23 cellular contexts compared by ENCODE assay signal in the genomic region with DNA sequence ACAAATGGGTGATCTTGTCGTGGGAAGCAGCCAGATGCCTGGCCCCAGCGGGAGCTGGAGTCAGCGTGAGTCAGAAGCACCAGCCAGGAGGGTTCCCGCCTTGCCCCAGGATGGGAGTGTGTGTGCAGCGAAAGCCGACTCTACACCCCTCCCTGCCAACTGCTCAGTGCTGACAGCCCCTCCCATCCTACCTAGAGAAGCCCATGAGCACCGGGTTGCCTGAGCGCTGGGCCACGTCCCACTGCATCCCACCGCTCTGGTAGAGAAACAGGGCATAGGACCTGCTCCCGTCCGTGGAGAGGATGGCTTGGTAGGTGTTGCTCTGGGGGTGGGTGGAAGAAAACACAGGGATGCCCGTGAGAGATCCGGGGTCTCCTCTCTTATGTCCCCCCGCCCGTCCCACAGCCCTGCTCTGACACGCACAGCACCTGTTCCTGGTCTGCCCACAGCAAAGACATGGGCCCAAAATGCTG. TPM values are rescaled to one million over a fixed set of nuclear protein-coding genes. Genes with fewer than 3 reads are reported as not detected.
DNase-seq lines count a peak whose midpoint lies in the region; ATAC-seq and TF ChIP-seq lines count a peak whose summit lies in the region.
"Had no signal": no experiment of that assay in that cellular context is flagged by ENCODE, and none has a peak within 500 bp of the region (broad histone marks: within the 10 kb centered on the region; RNA-seq: fewer than 3 reads in every experiment).

No MANE protein-coding gene starts in this region.

- H3K9me3 ChIP-seq in aorta (ENCODE audit: control insufficient read depth, low read length): no peaks in the 10 kb centered on the region
- H3K9me3 ChIP-seq: A549, body of pancreas had no signal

- H3K4me1 ChIP-seq in aorta (ENCODE audit: control insufficient read depth in 1 of 2, insufficient read depth in 2 of 2, low read length in 2 of 2): no peaks in the 10 kb centered on the region
- H3K4me1 ChIP-seq: A549, body of pancreas, parathyroid adenoma had no signal

- peaks cover 23% of the 10 kb centered on the region for H3K27me3 Mint-ChIP-seq in activated naive CD4-positive, alpha-beta T cell treated with anti-CD3 and anti-CD28 coated beads, Interleukin-2, amount 10 ng/mL, durations not matched to agents 7 days and 5 days
- H3K27me3 Mint-ChIP-seq in activated naive CD4-positive, alpha-beta T cell treated with anti-CD3 and anti-CD28 coated beads for 36 hours (ENCODE audit: low read depth): peaks cover 6% of the 10 kb centered on the region

- intact Hi-C loops in activated naive CD4-positive, alpha-beta T cell treated with anti-CD3 and anti-CD28 coated beads for 36 hours (cut with micrococcal nuclease): no loop called here
- intact Hi-C loops in aorta (cut with DNase I) (no loop called here), lower leg skin (cut with DNase I; ENCODE audit: low total_unique reads) (no loop called here)

- no peaks in the 10 kb centered on the region for H3K36me3 ChIP-seq in aorta (ENCODE audit: control insufficient read depth in 1 of 2, insufficient read depth in 2 of 2, low read length in 1 of 2)

- no peak overlapping the region for H3K4me3 Mint-ChIP-seq in activated naive CD4-positive, alpha-beta T cell treated with anti-CD3 and anti-CD28 coated beads, Interleukin-2, amount 10 ng/mL, durations not matched to agents 7 days and 5 days
- H3K4me3 Mint-ChIP-seq in activated naive CD4-positive, alpha-beta T cell treated with anti-CD3 and anti-CD28 coated beads for 36 hours: no peak overlapping the region
- H3K4me3 Mint-ChIP-seq: naive thymus-derived CD4-positive, alpha-beta T cell had no signal

- peak; percentile 34 for ATAC-seq in aorta (ENCODE audit: low FRiP score)
- no peak for ATAC-seq in HG02623 (IDR thresholded peaks at IDR 0.05; ENCODE audit: unreplicated experiment)
- ATAC-seq: A549; body of pancreas; naive thymus-derived CD4-positive, alpha-beta T cell; Right ventricle myocardium inferior had no signal

- WGBS in aorta, 2 donors: 73 to 75% methylated on average over 17 of the region's 17 CpGs
- 67 to 73% methylated on average over 17 of the region's 17 CpGs for WGBS in lower leg skin, 2 donors

- peaks cover 5% of the 10 kb centered on the region for H3K9me3 Mint-ChIP-seq in activated naive CD4-positive, alpha-beta T cell treated with anti-CD3 and anti-CD28 coated beads, Interleukin-2, amount 10 ng/mL, durations not matched to agents 7 days and 5 days
- no peaks in the 10 kb centered on the region for H3K9me3 Mint-ChIP-seq in activated naive CD4-positive, alpha-beta T cell treated with anti-CD3 and anti-CD28 coated beads for 36 hours
- H3K9me3 Mint-ChIP-seq: activated naive CD4-positive, alpha-beta T cell treated with anti-CD3 and anti-CD28 coated beads, Interleukin-2, amount 50 U/mL, for 72 hours had no signal

- H3K36me3 Mint-ChIP-seq in activated naive CD4-positive, alpha-beta T cell treated with anti-CD3 and anti-CD28 coated beads, Interleukin-2, amount 10 ng/mL, durations not matched to agents 7 days and 5 days: no peaks in the 10 kb centered on the region
- H3K36me3 Mint-ChIP-seq in activated naive CD4-positive, alpha-beta T cell treated with anti-CD3 and anti-CD28 coated beads for 36 hours (ENCODE audit: low read depth): no peaks in the 10 kb centered on the region
- H3K36me3 Mint-ChIP-seq: activated naive CD4-positive, alpha-beta T cell treated with anti-CD3 and anti-CD28 coated beads, Interleukin-2, amount 50 U/mL, for 72 hours had no signal

- TF ChIP-seq POLR2A in lower leg skin (IDR thresholded peaks at IDR 0.05): no peak

- H3K4me3 ChIP-seq in fibroblast of mammary gland (ENCODE audit: control insufficient read depth, low read depth, low read length) (no peak overlapping the region), aorta (ENCODE audit: low read length in 2 of 2) (no peak overlapping the region), lower leg skin (ENCODE audit: low read depth, poor library complexity, severe bottlenecking) (no peak overlapping the region)
- H3K4me3 ChIP-seq: A549, body of pancreas had no signal

- H3K27ac Mint-ChIP-seq in activated naive CD4-positive, alpha-beta T cell treated with anti-CD3 and anti-CD28 coated beads, Interleukin-2, amount 10 ng/mL, durations not matched to agents 7 days and 5 days: no peak overlapping the region
- no peak overlapping the region for H3K27ac Mint-ChIP-seq in activated naive CD4-positive, alpha-beta T cell treated with anti-CD3 and anti-CD28 coated beads for 36 hours
- H3K27ac Mint-ChIP-seq: activated naive CD4-positive, alpha-beta T cell treated with anti-CD3 and anti-CD28 coated beads, Interleukin-2, amount 50 U/mL, for 72 hours had no signal

- CTCF ChIA-PET in activated naive CD4-positive, alpha-beta T cell treated with anti-CD3 and anti-CD28 coated beads, Interleukin-2, amount 10 ng/mL, durations not matched to agents 7 days and 5 days (lab: Charles Lee): no interaction called here
- CTCF ChIA-PET in activated naive CD4-positive, alpha-beta T cell treated with anti-CD3 and anti-CD28 coated beads for 36 hours (lab: Charles Lee): interaction anchor here (0.8 kb wide), 2 partner anchors 87 to 126 kb away, joined by 3 read pairs; no protein-coding TSS in a partner anchor

- no peak overlapping the region for H3K27ac ChIP-seq in aorta (ENCODE audit: low read depth in 1 of 2, low read length in 2 of 2)
- H3K27ac ChIP-seq: A549, body of pancreas, C4-2B, parathyroid adenoma had no signal

- TF ChIP-seq CTCF in fibroblast of mammary gland (conservative IDR thresholded peaks at IDR 0.05; ENCODE audit: control insufficient read depth, insufficient read depth, low read depth, low read length): no peak
- no peak for TF ChIP-seq CTCF in lower leg skin (IDR thresholded peaks at IDR 0.05)

- no peaks in the 10 kb centered on the region for H3K4me1 Mint-ChIP-seq in activated naive CD4-positive, alpha-beta T cell treated with anti-CD3 and anti-CD28 coated beads, Interleukin-2, amount 10 ng/mL, durations not matched to agents 7 days and 5 days
- no peaks in the 10 kb centered on the region for H3K4me1 Mint-ChIP-seq in activated naive CD4-positive, alpha-beta T cell treated with anti-CD3 and anti-CD28 coated beads for 36 hours (ENCODE audit: low read depth)

- H3K27me3 ChIP-seq in aorta (ENCODE audit: control insufficient read depth in 1 of 2, insufficient read depth in 2 of 2, low read length in 1 of 2): no peaks in the 10 kb centered on the region
- H3K27me3 ChIP-seq: body of pancreas had no signal

- DNase-seq in activated naive CD4-positive, alpha-beta T cell treated with anti-CD3 and anti-CD28 coated beads, Interleukin-2, amount 10 ng/mL, durations not matched to agents 7 days and 5 days: peak; percentile 8
- no peak for DNase-seq in activated naive CD4-positive, alpha-beta T cell treated with anti-CD3 and anti-CD28 coated beads for 36 hours
- DNase-seq in NCI-H2171 (lab: John Stamatoyannopoulos, UW) (peak; percentile 9), fibroblast of mammary gland (ENCODE audit: low read depth) (peak; percentile 23), aorta (peak; percentile 29 to 45), lower leg skin (ENCODE audit: low spot score in 2 of 2) (no peak), midbrain (lab: John Stamatoyannopoulos, UW) (no peak)
- DNase-seq: activated T-cell treated with anti-CD3 and anti-CD28 coated beads, Interleukin-2, amount 50 U/mL, for 1 hour; body of pancreas; DMS153; NCI-H187 treated with DMSO at 0.1 percent for 48 hours; NCI-H510A treated with DMSO at 0.1 percent for 48 hours; stimulated activated CD4-positive, alpha-beta T cell treated with anti-CD3 and anti-CD28 coated beads, Interleukin-1b, Interleukin-23, amount 100 ng/mL, for 48 hours; stimulated activated naive CD4-positive, alpha-beta T cell treated with Interleukin-2 at 50 U/mL for 16 hours; T-helper 1 cell; trophoblast cell had no signal

RNA-seq across cellular contexts. Expression of a gene that starts 42.9 kb away (rescaled TPM):
- under 1 TPM in 1 of 2 experiments, not detected in 1; 0.02 TPM for total RNA-seq in activated naive CD4-positive, alpha-beta T cell treated with anti-CD3 and anti-CD28 coated beads for 36 hours
- total RNA-seq in aorta (under 1 TPM in 1 of 2 donors, not detected in 1; 0.06 TPM), lower leg skin (not detected)
- under 1 TPM; 0.08 to 0.25 TPM for polyA plus RNA-seq in aorta
- total RNA-seq: body of pancreas, Right ventricle myocardium inferior had no signal
- polyA plus RNA-seq: naive thymus-derived CD4-positive, alpha-beta T cell had no signal

RNA-seq across cellular contexts. Expression of a gene that starts 48.1 kb away (rescaled TPM):
- total RNA-seq in activated naive CD4-positive, alpha-beta T cell treated with anti-CD3 and anti-CD28 coated beads for 36 hours: under 1 TPM; 0.43 to 0.84 TPM
- total RNA-seq in aorta (10 to 100 TPM in 1 of 2 donors, 1 to 10 TPM in 1; 4.5 to 17.8 TPM), lower leg skin (10 to 100 TPM in 1 of 4 donors, 1 to 10 TPM in 3; 1.0 to 15.1 (median 5.5) TPM)
- polyA plus RNA-seq in aorta: 10 to 100 TPM in 1 of 2 donors, 1 to 10 TPM in 1; 2.9 to 17.7 TPM

Comparison
In these comparisons a context has a peak if more than half of its experiments do, and no peak if none do; other contexts are left out.
1. DNase-seq: peak in activated naive CD4-positive, alpha-beta T cell treated with anti-CD3 and anti-CD28 coated beads, Interleukin-2, amount 10 ng/mL, durations not matched to agents 7 days and 5 days (single experiment), NCI-H2171 (single experiment), fibroblast of mammary gland (single experiment) and aorta (2 of 2); none in activated naive CD4-positive, alpha-beta T cell treated with anti-CD3 and anti-CD28 coated beads for 36 hours (single experiment), lower leg skin (0 of 2) and midbrain (single experiment).